Comparison of ENCODE assay signal across 25 cellular contexts in genomic region chr1:45297604-45298356, GRCh38. TPM values are rescaled to one million over a fixed set of nuclear protein-coding genes. Genes with fewer than 3 reads are reported as not detected.
DNase-seq lines count a peak whose midpoint lies in the region; ATAC-seq, FAIRE-seq and TF ChIP-seq lines count a peak whose summit lies in the region.
"Had no signal": no experiment of that assay in that cellular context is flagged by ENCODE, and none has a peak within 500 bp of the region (broad histone marks: within the 10 kb centered on the region; RNA-seq: fewer than 3 reads in every experiment).

No MANE protein-coding gene starts in this region.

- no peaks in the 10 kb centered on the region for H3K9me3 Mint-ChIP-seq in brain
- H3K9me3 Mint-ChIP-seq in osteocyte (ENCODE audit: unreplicated experiment), result no peaks in the 10 kb centered on the region
- H3K9me3 Mint-ChIP-seq in immature natural killer cell, result no peaks in the 10 kb centered on the region
- H3K9me3 Mint-ChIP-seq: activated CD8-positive, alpha-beta T cell treated with anti-CD3 and anti-CD28 coated beads for 36 hours; HFFc6; stimulated activated memory B cell treated with anti-CD40 and anti-IgM and Interleukin-4, amounts not matched to agents 10 μg/mL and 1 μg/mL and 100 μg/mL, for 72 hours had no signal

- H3K4me3 Mint-ChIP-seq in brain (no peak overlapping the region), osteocyte (ENCODE audit: unreplicated experiment) (no peak overlapping the region), immature natural killer cell (no peak overlapping the region)
- H3K4me3 Mint-ChIP-seq: activated CD8-positive, alpha-beta T cell treated with anti-CD3 and anti-CD28 coated beads for 36 hours; HFFc6; stimulated activated memory B cell treated with anti-CD40 and anti-IgM and Interleukin-4, amounts not matched to agents 10 μg/mL and 1 μg/mL and 100 μg/mL, for 72 hours had no signal

- H3K36me3 Mint-ChIP-seq in brain, result no peaks in the 10 kb centered on the region
- no peaks in the 10 kb centered on the region for H3K36me3 Mint-ChIP-seq in osteocyte (ENCODE audit: unreplicated experiment)
- H3K36me3 Mint-ChIP-seq in immature natural killer cell, result no peaks in the 10 kb centered on the region
- H3K36me3 Mint-ChIP-seq: stimulated activated memory B cell treated with anti-CD40 and anti-IgM and Interleukin-4, amounts not matched to agents 10 μg/mL and 1 μg/mL and 100 μg/mL, for 72 hours had no signal

- DNase-seq in H4 (ENCODE audit: low spot score) (peak; percentile 3), left lobe of liver (ENCODE audit: low spot score) (no peak), osteocyte (ENCODE audit: extremely low spot score, unreplicated experiment) (peak; percentile 66), HTR-8/SVneo (ENCODE audit: insufficient read length, low spot score) (no peak), DMS153 treated with DMSO at 0.1 percent for 48 hours (lab: John Stamatoyannopoulos, UW; ENCODE audit: unreplicated experiment) (no peak), immature natural killer cell (no peak), NCI-H524 treated with DMSO at 0.1 percent for 48 hours (lab: John Stamatoyannopoulos, UW) (no peak)
- DNase-seq: activated CD4-positive, CD25-positive, alpha-beta regulatory T cell; activated CD8-positive, alpha-beta T cell treated with anti-CD3 and anti-CD28 coated beads for 36 hours; activated gamma-delta T cell; Calu3; effector CD4-positive, alpha-beta T cell; EL; foreskin keratinocyte; HFFc6; MM.1S; NCI-H1436; NCI-H526; SJCRH30; spleen; stimulated activated CD4-positive, alpha-beta T cell treated with anti-CD3 and anti-CD28 coated beads, Interleukin-2, amount 100 ng/mL, for 48 hours; testis had no signal

- peaks cover 30% of the 10 kb centered on the region for H3K4me1 Mint-ChIP-seq in brain
- peaks cover 2% of the 10 kb centered on the region for H3K4me1 Mint-ChIP-seq in osteocyte (ENCODE audit: unreplicated experiment)
- peaks cover 0 to 11% of the 10 kb centered on the region in 2 donors for H3K4me1 Mint-ChIP-seq in immature natural killer cell
- H3K4me1 Mint-ChIP-seq: stimulated activated memory B cell treated with anti-CD40 and anti-IgM and Interleukin-4, amounts not matched to agents 10 μg/mL and 1 μg/mL and 100 μg/mL, for 72 hours had no signal

- H3K27ac Mint-ChIP-seq in brain (peak overlapping the region; percentile 19 to 94 (median 87)), osteocyte (ENCODE audit: unreplicated experiment) (no peak overlapping the region), immature natural killer cell (no peak overlapping the region)
- H3K27ac Mint-ChIP-seq: activated CD8-positive, alpha-beta T cell treated with anti-CD3 and anti-CD28 coated beads for 36 hours; HFFc6; stimulated activated memory B cell treated with anti-CD40 and anti-IgM and Interleukin-4, amounts not matched to agents 10 μg/mL and 1 μg/mL and 100 μg/mL, for 72 hours had no signal

- ATAC-seq in left lobe of liver, result peak; percentile 90
- ATAC-seq: activated CD8-positive, alpha-beta T cell treated with anti-CD3 and anti-CD28 coated beads for 36 hours; foreskin keratinocyte; stimulated activated memory B cell treated with anti-CD40 and anti-IgM and Interleukin-4, amounts not matched to agents 10 μg/mL and 1 μg/mL and 100 μg/mL, for 72 hours had no signal

- no peak for TF ChIP-seq CTCF in brain (conservative IDR thresholded peaks at IDR 0.05)
- TF ChIP-seq CTCF in osteocyte (IDR thresholded peaks at IDR 0.05), result no peak

- FAIRE-seq in HTR-8/SVneo (lab: Jason Lieb, UNC), result no peak
- FAIRE-seq: GM19239 had no signal

- H3K27me3 Mint-ChIP-seq in brain, result peaks cover 5% of the 10 kb centered on the region
- H3K27me3 Mint-ChIP-seq in osteocyte (ENCODE audit: unreplicated experiment), result no peaks in the 10 kb centered on the region
- peaks cover 0 to 6% (median 0%) of the 10 kb centered on the region in 3 donors for H3K27me3 Mint-ChIP-seq in immature natural killer cell (ENCODE audit: low read depth in 3 of 3)
- H3K27me3 Mint-ChIP-seq: activated CD8-positive, alpha-beta T cell treated with anti-CD3 and anti-CD28 coated beads for 36 hours; stimulated activated memory B cell treated with anti-CD40 and anti-IgM and Interleukin-4, amounts not matched to agents 10 μg/mL and 1 μg/mL and 100 μg/mL, for 72 hours had no signal

RNA-seq across cellular contexts. Expression of gene HPDL, which starts 28.9 kb away (rescaled TPM):
- total RNA-seq in H4 (2014; rRNA removed; shearing (Covaris generic)), result not detected in 2 replicates
- polyA plus RNA-seq in brain (ENCODE audit: insufficient read depth, low read depth, low replicate concordance) (9.4 TPM), immature natural killer cell (1 to 10 TPM in 2 of 3 donors, under 1 TPM in 1; 0.90 to 2.2 (median 1.1) TPM)
- total RNA-seq in left lobe of liver (not detected), osteocyte (0.35 TPM in 1 of 2 replicates, not detected in the other)
- total RNA-seq: SJCRH30 had no signal

RNA-seq across cellular contexts. Expression of gene TOE1, which starts 42.2 kb away (rescaled TPM):
- total RNA-seq in H4 (2014; rRNA removed; shearing (Covaris generic)), result 37.1 and 42.0 TPM in 2 replicates
- 10.6 TPM for polyA plus RNA-seq in brain (ENCODE audit: insufficient read depth, low read depth, low replicate concordance)
- total RNA-seq in left lobe of liver, result 4.3 TPM
- 8.5 and 8.6 TPM in 2 replicates for total RNA-seq in osteocyte
- 10 to 100 TPM in 2 of 3 donors, 1 to 10 TPM in 1; 9.4 to 13.3 (median 10.4) TPM for polyA plus RNA-seq in immature natural killer cell

RNA-seq across cellular contexts. Expression of gene MUTYH, which starts 42.5 kb away (rescaled TPM):
- 11.3 TPM in 2 replicates for total RNA-seq in H4 (2014; rRNA removed; shearing (Covaris generic))
- polyA plus RNA-seq in brain (ENCODE audit: insufficient read depth, low read depth, low replicate concordance) (31.8 TPM), immature natural killer cell (10 to 100 TPM in 2 of 3 donors, 1 to 10 TPM in 1; 9.5 to 13.9 (median 11.3) TPM)
- total RNA-seq in left lobe of liver (11.8 TPM), osteocyte (19.9 and 25.1 TPM in 2 replicates)

Comparison
In these comparisons a context has a peak if more than half of its experiments do, and no peak if none do; other contexts are left out.
1. DNase-seq: peak in H4 (single experiment) and osteocyte (single experiment); none in left lobe of liver (single experiment), HTR-8/SVneo (single experiment), DMS153 treated with DMSO at 0.1 percent for 48 hours (single experiment), immature natural killer cell (0 of 3) and NCI-H524 treated with DMSO at 0.1 percent for 48 hours (single experiment).
2. H3K27ac Mint-ChIP-seq: peak in brain (5 of 5); none in osteocyte (single experiment) and immature natural killer cell (0 of 6).